8 cellular contexts compared by ENCODE assay signal in the genomic region with DNA sequence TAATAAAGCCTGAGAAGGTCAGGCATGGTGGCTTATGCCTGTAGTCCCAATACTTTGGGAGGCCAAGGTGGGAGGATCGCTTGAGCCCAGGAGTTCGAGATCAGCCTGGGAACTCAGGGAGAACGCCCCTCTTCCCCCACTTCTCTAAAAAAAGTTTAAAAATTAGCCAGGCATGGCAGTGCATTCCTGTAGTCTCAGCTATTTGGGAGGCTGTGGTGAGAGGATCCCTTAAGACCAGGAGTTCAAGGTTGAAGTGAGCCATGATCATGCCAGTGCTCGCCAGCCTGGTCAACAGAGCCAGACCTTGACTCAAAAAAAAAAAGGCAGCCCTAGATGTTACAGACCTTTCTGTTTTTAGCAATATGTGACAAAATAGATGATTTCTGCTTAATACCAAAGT.
"Had no signal": no experiment of that assay in that cellular context is flagged by ENCODE, and none has a peak within 500 bp of the region (broad histone marks: within the 10 kb centered on the region; RNA-seq: fewer than 3 reads in every experiment).

No MANE protein-coding gene starts in this region.

- H2AFZ ChIP-seq: GM23338 had no signal

- H3K4me2 ChIP-seq: GM23338 had no signal

- H3K27ac Mint-ChIP-seq: GM23338, H9, HFFc6 had no signal

- H3K4me1 Mint-ChIP-seq: GM23338, H9 had no signal

- H3K9me3 Mint-ChIP-seq: GM23338, H9, HFFc6 had no signal

- H3K4me3 ChIP-seq: GM23338, K562 had no signal

- ATAC-seq: GM23338, K562 had no signal

- DNase-seq: H9, HCEC 1CT, HFFc6, IMR-90, KG1 had no signal

- H3K4me3 Mint-ChIP-seq: GM23338, H9, HFFc6 had no signal

- H3K27ac ChIP-seq: HL-60 had no signal
